ENCODE assay signal across 19 cellular contexts in the genomic region with DNA sequence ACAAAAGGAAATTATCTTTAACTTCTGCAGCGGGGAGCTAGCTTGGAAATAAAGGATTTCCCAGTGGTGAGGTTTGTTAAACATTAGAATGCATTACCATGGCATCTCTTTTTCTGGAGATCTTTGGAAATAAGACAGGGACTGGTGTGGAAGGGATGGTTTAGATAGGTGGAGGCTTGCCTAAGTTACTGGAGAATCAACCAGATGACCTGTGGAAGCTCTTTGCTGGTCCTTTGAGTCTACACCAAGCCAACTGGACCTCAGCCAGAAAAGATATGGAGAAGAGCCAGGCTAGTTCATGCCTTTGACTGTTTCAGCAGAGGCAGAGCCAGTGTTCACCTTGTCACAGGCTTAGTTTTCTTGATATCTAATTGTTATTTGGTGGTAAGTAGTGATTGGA.
A peak's percentile ranks its signal among the peaks of the same experiment; 100 is the strongest.
DNase-seq lines count a peak whose midpoint lies in the region; ATAC-seq, FAIRE-seq and TF ChIP-seq lines count a peak whose summit lies in the region.
"Had no signal": no experiment of that assay in that cellular context is flagged by ENCODE, and none has a peak within 500 bp of the region (broad histone marks: within the 10 kb centered on the region; RNA-seq: fewer than 3 reads in every experiment).

No MANE protein-coding gene starts in this region.

- no peak for DNase-seq in HepG2 (ENCODE audit: low spot score)
- no peak for DNase-seq in PC-3
- peak in 4 of 5 donors; percentile 72 to 78 (median 76) for DNase-seq in heart left ventricle
- no peak for DNase-seq in upper lobe of right lung
- no peak for DNase-seq in stimulated activated CD4-positive, alpha-beta T cell treated with anti-CD3 and anti-CD28 coated beads, Interleukin-12 subunit alpha, Interleukin-12 subunit beta, amount 100 ng/mL, for 4 hours
- no peak for DNase-seq in kidney glomerular epithelial cell (lab: John Stamatoyannopoulos, UW)
- no peak for DNase-seq in ACHN
- DNase-seq: activated CD8-positive, alpha-beta T cell treated with anti-CD3 and anti-CD28 coated beads for 36 hours; DMS153; endodermal cell; posterior cingulate gyrus; SHP77 treated with DMSO at 0.1 percent for 48 hours; stimulated activated CD4-positive, alpha-beta T cell treated with anti-CD3 and anti-CD28 coated beads, Interleukin-1b, Interleukin-23, amount 100 ng/mL, for 48 hours; stimulated activated CD8-positive, alpha-beta memory T cell treated with anti-CD3 and anti-CD28 coated beads, Interleukin-4, amount 100 ng/mL, for 48 hours; transverse colon had no signal

- H3K27me3 ChIP-seq in liver (ENCODE audit: control insufficient read depth in 4 of 4, insufficient read depth in 4 of 4, low read length in 3 of 4) (no peaks in the 10 kb centered on the region), HepG2 (ENCODE audit: control insufficient read depth in 1 of 2, insufficient read depth in 2 of 2, low read length in 2 of 2) (no peaks in the 10 kb centered on the region), PC-3 (ENCODE audit: low read length) (no peaks in the 10 kb centered on the region), heart left ventricle (no peaks in the 10 kb centered on the region), upper lobe of right lung (no peaks in the 10 kb centered on the region)
- H3K27me3 ChIP-seq: breast epithelium, transverse colon had no signal

- H4K20me1 ChIP-seq in HepG2 (ENCODE audit: insufficient read depth, low read length) (no peaks in the 10 kb centered on the region), PC-3 (ENCODE audit: low read length) (no peaks in the 10 kb centered on the region)

- H3K36me3 ChIP-seq in liver (ENCODE audit: control insufficient read depth in 4 of 4, insufficient read depth in 3 of 4, low read depth in 1 of 4, low read length in 3 of 4) (no peaks in the 10 kb centered on the region), HepG2 (replicated peaks in 1 of 2; ENCODE audit: control insufficient read depth in 1 of 2, insufficient read depth in 2 of 2, low read length in 2 of 2) (no peaks in the 10 kb centered on the region), PC-3 (ENCODE audit: low read depth, low read length) (no peaks in the 10 kb centered on the region), heart left ventricle (no peaks in the 10 kb centered on the region), upper lobe of right lung (no peaks in the 10 kb centered on the region)
- H3K36me3 ChIP-seq: breast epithelium, transverse colon had no signal

- H3K9ac ChIP-seq in liver (ENCODE audit: low read depth in 1 of 2, low read length in 2 of 2): no peak overlapping the region
- no peak overlapping the region for H3K9ac ChIP-seq in HepG2 (ENCODE audit: insufficient read depth, low read depth, low read length)
- H3K9ac ChIP-seq in PC-3 (ENCODE audit: low read length): no peak overlapping the region

- TF ChIP-seq CTCF in liver (IDR thresholded peaks at IDR 0.05; ENCODE audit: low read depth, low read length, missing input control) (no peak), HepG2 (CRISPR knock-in tag; IDR thresholded peaks at IDR 0.05) (no peak), PC-3 (conservative IDR thresholded peaks at IDR 0.05; ENCODE audit: low read depth, low read length) (no peak), heart left ventricle (IDR thresholded peaks at IDR 0.05) (no peak), upper lobe of right lung (IDR thresholded peaks at IDR 0.05) (no peak)

- TF ChIP-seq POLR2A in HepG2 (IDR thresholded peaks at IDR 0.05; ENCODE audit: insufficient read depth in 1 of 2, low read depth in 2 of 2, low read length in 2 of 2): no peak
- no peak for TF ChIP-seq POLR2A in heart left ventricle (IDR thresholded peaks at IDR 0.05)

- POLR2A ChIA-PET in HepG2 (lab: Yijun Ruan, JAX) (interaction anchor here (0.8 to 1.0 kb wide), 2 partner anchors 12 to 24 kb away, joined by 3 read pairs; no protein-coding TSS in a partner anchor), PC-3 (lab: Charles Lee; ENCODE audit: unreplicated experiment) (interaction anchor here (0.5 to 0.7 kb wide), 3 partner anchors 151 to 872 kb away, joined by 3 read pairs; no protein-coding TSS in a partner anchor)

- FAIRE-seq in HepG2 (lab: Jason Lieb, UNC): no peak
- FAIRE-seq: H54 had no signal

- H3K27ac ChIP-seq in liver (ENCODE audit: low read depth in 1 of 2, low read length in 2 of 2): no peak overlapping the region
- H3K27ac ChIP-seq in HepG2 (ENCODE audit: extremely low read length, insufficient read depth, low read length): no peak overlapping the region
- H3K27ac ChIP-seq in PC-3 (ENCODE audit: low read length): peak overlapping the region; percentile 5; the same call in 1 of the 2 replicates
- no peak overlapping the region for H3K27ac ChIP-seq in heart left ventricle
- no peak overlapping the region for H3K27ac ChIP-seq in upper lobe of right lung
- H3K27ac ChIP-seq: breast epithelium, HL-60, transverse colon had no signal

- no peaks in the 10 kb centered on the region for H3K9me2 ChIP-seq in PC-3 (replicated peaks; ENCODE audit: low read length)

- H3K79me2 ChIP-seq in HepG2 (ENCODE audit: insufficient read depth, low read length) (no peaks in the 10 kb centered on the region), PC-3 (ENCODE audit: low read length) (no peaks in the 10 kb centered on the region)

- in situ Hi-C loops in HepG2 (cut with HindIII; ENCODE audit: extremely low pct_ligation_motif_present, low pct_unique_long_range_greater_than_20kb) (no loop called here), ACHN (cut with HindIII; ENCODE audit: low pct_ligation_motif_present, low pct_unique_long_range_greater_than_20kb, low sequenced_read_pairs) (no loop called here)

- H3K4me3 ChIP-seq in liver (ENCODE audit: low read depth in 1 of 3, low read length in 3 of 3) (no peak overlapping the region), HepG2 (replicated peaks in 1 of 3; ENCODE audit: insufficient read depth in 1 of 3, low read depth in 2 of 3, low read length in 3 of 3) (no peak overlapping the region), PC-3 (ENCODE audit: low read length) (no peak overlapping the region), heart left ventricle (no peak overlapping the region), upper lobe of right lung (no peak overlapping the region)
- H3K4me3 ChIP-seq: breast epithelium, transverse colon had no signal

- ATAC-seq in HepG2: no peak
- ATAC-seq in PC-3: no peak
- ATAC-seq in heart left ventricle: peak; percentile 86 to 92 (median 88)
- ATAC-seq in upper lobe of right lung: peak; percentile 36
- ATAC-seq: activated CD8-positive, alpha-beta T cell treated with anti-CD3 and anti-CD28 coated beads for 36 hours had no signal

- intact Hi-C loops in HepG2 (cut with micrococcal nuclease; ENCODE audit: unreplicated experiment): no loop called here
- intact Hi-C loops in PC-3 (cut with micrococcal nuclease): no loop called here
- intact Hi-C loops in heart left ventricle (cut with DNase I): loop anchor here in 2 of 10 donors (10.0 kb wide), 2 partner anchors 385 to 765 kb away; no protein-coding TSS in a partner anchor
- intact Hi-C loops in upper lobe of right lung (cut with DNase I): no loop called here

- H3K4me1 ChIP-seq in liver (ENCODE audit: control insufficient read depth in 4 of 4, insufficient read depth in 4 of 4, low read length in 3 of 4) (peaks cover 0 to 6% (median 0%) of the 10 kb centered on the region in 4 donors), HepG2 (ENCODE audit: insufficient read depth, low read length) (peaks cover 11% of the 10 kb centered on the region), PC-3 (ENCODE audit: insufficient read depth, low read length) (peaks cover 24% of the 10 kb centered on the region), heart left ventricle (peaks cover 0 to 26% (median 11%) of the 10 kb centered on the region in 12 donors), upper lobe of right lung (no peaks in the 10 kb centered on the region)
- H3K4me1 ChIP-seq: breast epithelium had no signal

- H3K9me3 ChIP-seq in liver (ENCODE audit: control insufficient read depth in 4 of 4, low read length in 3 of 4): no peaks in the 10 kb centered on the region
- H3K9me3 ChIP-seq in HepG2 (ENCODE audit: low read length): no peaks in the 10 kb centered on the region
- no peaks in the 10 kb centered on the region for H3K9me3 ChIP-seq in PC-3 (ENCODE audit: low read length)
- H3K9me3 ChIP-seq in heart left ventricle: no peaks in the 10 kb centered on the region
- H3K9me3 ChIP-seq in upper lobe of right lung: no peaks in the 10 kb centered on the region
- H3K9me3 ChIP-seq: breast epithelium, transverse colon had no signal

- CTCF ChIA-PET in HepG2 (lab: Yijun Ruan, JAX; ENCODE audit: low intra/inter-chr PET ratio, low total read pairs): no interaction called here
- CTCF ChIA-PET in PC-3 (lab: Charles Lee): interaction anchor here (0.6 kb wide), 2 partner anchors 67 to 73 kb away, joined by 3 to 4 read pairs; no protein-coding TSS in a partner anchor

- no TSS peak for BruUV-seq in HepG2 (replicated peaks; lab: Mats Ljungman, UMichigan)
- no TSS peak for BruUV-seq in PC-3 (replicated peaks; lab: Mats Ljungman, UMichigan)

- TF ChIP-seq RAD21 in liver (IDR thresholded peaks at IDR 0.05): peak; percentile 24 to 54
- no peak for TF ChIP-seq RAD21 in HepG2 (CRISPR knock-in tag; IDR thresholded peaks at IDR 0.05)

- H2AFZ ChIP-seq in HepG2 (ENCODE audit: low read length) (no peak overlapping the region), PC-3 (ENCODE audit: low read length) (no peak overlapping the region)

- TF ChIP-seq EP300 in HepG2 (IDR thresholded peaks at IDR 0.05; ENCODE audit: low read depth in 2 of 2, low read length in 2 of 2): no peak
- TF ChIP-seq EP300 in HepG2 (CRISPR knock-in tag; IDR thresholded peaks at IDR 0.05; ENCODE audit: borderline replicate concordance): no peak

- H3K4me2 ChIP-seq in HepG2 (ENCODE audit: low read depth, low read length): no peak overlapping the region
- 0 out of 2 replicates have a peak overlapping the region, but pooled peaks have one; percentile 11 for H3K4me2 ChIP-seq in PC-3 (ENCODE audit: low read length)

- H3F3A ChIP-seq in PC-3 (ENCODE audit: low read length, unreplicated experiment): no peaks in the 10 kb centered on the region

- 93% methylated on average over 1 of the region's 1 CpG for WGBS in liver
- 96% methylated on average over 1 of the region's 1 CpG for WGBS in HepG2 (ENCODE audit: low lambda C conversion rate)
- WGBS in heart left ventricle, 4 donors: 55 to 77% (median 71%) methylated on average over 1 of the region's 1 CpG

Comparison
In these comparisons a context has a peak if more than half of its experiments do, and no peak if none do; other contexts are left out.
1. ATAC-seq: peak in heart left ventricle (4 of 4) and upper lobe of right lung (single experiment); none in HepG2 (single experiment) and PC-3 (single experiment).
2. DNase-seq: peak in heart left ventricle (4 of 5); none in HepG2 (single experiment), PC-3 (single experiment), upper lobe of right lung (single experiment), stimulated activated CD4-positive, alpha-beta T cell treated with anti-CD3 and anti-CD28 coated beads, Interleukin-12 subunit alpha, Interleukin-12 subunit beta, amount 100 ng/mL, for 4 hours (single experiment), kidney glomerular epithelial cell (single experiment) and ACHN (single experiment).